Comparison of ENCODE assay signal across 8 cellular contexts in genomic region chr14:59123975-59124374, GRCh38.
DNase-seq lines count a peak whose midpoint lies in the region; ATAC-seq and TF ChIP-seq lines count a peak whose summit lies in the region.

No MANE protein-coding gene starts in this region.

- H3K9me3 Mint-ChIP-seq in neural progenitor cell: no peaks in the 10 kb centered on the region

- peaks cover 5% of the 10 kb centered on the region for H3K4me1 Mint-ChIP-seq in neural progenitor cell

- ATAC-seq in HG03139 (IDR thresholded peaks at IDR 0.05; ENCODE audit: unreplicated experiment) (no peak), GM21447 (IDR thresholded peaks at IDR 0.05; ENCODE audit: unreplicated experiment) (no peak)

- H3K27me3 ChIP-seq in neural progenitor cell: no peaks in the 10 kb centered on the region

- no peaks in the 10 kb centered on the region for H3K36me3 Mint-ChIP-seq in neural progenitor cell

- no peak overlapping the region for H2AFZ ChIP-seq in neural progenitor cell (replicated peaks)

- no peaks in the 10 kb centered on the region for H3F3A ChIP-seq in neural progenitor cell (ENCODE audit: low read depth)

- H3K79me2 ChIP-seq in neural progenitor cell (ENCODE audit: low read depth): no peaks in the 10 kb centered on the region

- no peak overlapping the region for H3K27ac ChIP-seq in neural progenitor cell

- H3K4me3 ChIP-seq in neural progenitor cell: no peak overlapping the region

- no peaks in the 10 kb centered on the region for H3K36me3 ChIP-seq in neural progenitor cell

- peak; percentile 49 for TF ChIP-seq CTCF in neural progenitor cell (IDR thresholded peaks at IDR 0.05)

- H3K27ac Mint-ChIP-seq in neural progenitor cell: no peak overlapping the region

- no peak overlapping the region for H3K4me3 Mint-ChIP-seq in neural progenitor cell

- H3K4me1 ChIP-seq in neural progenitor cell: no peaks in the 10 kb centered on the region

- no peaks in the 10 kb centered on the region for H3K27me3 Mint-ChIP-seq in neural progenitor cell (ENCODE audit: insufficient read depth, low read depth)

- H3K9me3 ChIP-seq in neural progenitor cell (ENCODE audit: low read depth): no peaks in the 10 kb centered on the region

- no peaks in the 10 kb centered on the region for H4K20me1 ChIP-seq in neural progenitor cell (ENCODE audit: low read depth)

- DNase-seq in DMS 273 (lab: John Stamatoyannopoulos, UW; ENCODE audit: unreplicated experiment) (peak; percentile 65), DMS 273 treated with DMSO at 0.1 percent for 48 hours (lab: John Stamatoyannopoulos, UW) (no peak), NAMALWA (ENCODE audit: low spot score) (peak; percentile 12), cerebellar cortex (ENCODE audit: low spot score) (peak; percentile 46), neural progenitor cell (ENCODE audit: low spot score) (no peak), HuH-7.5 (ENCODE audit: low spot score) (no peak)

- H3K9ac ChIP-seq in neural progenitor cell: no peak overlapping the region

- no peak overlapping the region for H3K4me2 ChIP-seq in neural progenitor cell

Comparison
In these comparisons a context has a peak if more than half of its experiments do, and no peak if none do; other contexts are left out.
1. DNase-seq: peak in DMS 273 (single experiment), NAMALWA (single experiment) and cerebellar cortex (single experiment); none in DMS 273 treated with DMSO at 0.1 percent for 48 hours (single experiment), neural progenitor cell (single experiment) and HuH-7.5 (single experiment).